8 cellular contexts compared by ENCODE assay signal in the genomic region with DNA sequence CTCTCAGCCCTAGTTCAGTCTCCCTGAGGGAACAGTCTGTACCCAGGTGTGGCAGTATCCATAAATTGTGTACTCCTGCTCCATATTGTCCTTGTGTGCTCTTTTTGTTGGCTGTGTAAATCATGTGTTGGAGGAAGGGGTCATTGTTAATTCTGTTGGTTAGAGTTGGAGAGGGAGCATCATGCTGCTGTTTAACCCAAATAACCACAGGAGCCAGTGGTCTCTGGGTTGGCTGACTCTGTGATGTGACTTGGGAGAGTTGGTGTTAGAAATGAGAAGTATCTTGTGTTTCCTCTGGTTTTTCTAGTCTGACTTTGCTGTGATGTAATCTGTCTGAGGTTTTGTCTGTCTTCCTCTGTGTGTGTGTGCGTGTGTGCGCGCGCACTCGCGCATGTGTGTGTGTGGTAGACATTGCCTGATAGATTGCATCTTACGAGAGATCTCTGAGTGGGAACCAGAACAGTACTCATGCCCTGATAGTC. TPM values are rescaled to one million over a fixed set of nuclear protein-coding genes. Genes with fewer than 3 reads are reported as not detected.
DNase-seq lines count a peak whose midpoint lies in the region; ATAC-seq lines count a peak whose summit lies in the region.

No MANE protein-coding gene starts in this region.

- peak; percentile 84 for ATAC-seq in GM21526 (IDR thresholded peaks at IDR 0.05; ENCODE audit: low FRiP score, unreplicated experiment)
- peak; percentile 57 for ATAC-seq in esophagus mucosa

- peak; percentile 97 for DNase-seq in CD1c-positive myeloid dendritic cell (ENCODE audit: extremely low spot score)
- DNase-seq in Kasumi-1 (lab: John Stamatoyannopoulos, UW): peak; percentile 97 to 98
- peak; percentile 53 for DNase-seq in activated CD8-positive, alpha-beta memory T cell treated with anti-CD3 and anti-CD28 coated beads, Interleukin-2, amount 50 U/mL, for 1 hour (ENCODE audit: extremely low read depth)
- peak; percentile 71 for DNase-seq in renal cortical epithelial cell (ENCODE audit: low read depth)
- no peak for DNase-seq in NCI-H187 treated with DMSO at 0.1 percent for 48 hours (lab: John Stamatoyannopoulos, UW)
- DNase-seq in NCI-H146 (lab: John Stamatoyannopoulos, UW): no peak

RNA-seq across cellular contexts. Expression of gene CTNND1, which starts 30.5 kb away (rescaled TPM):
- total RNA-seq in esophagus mucosa (323 TPM), renal cortical epithelial cell (157 and 260 TPM in 2 replicates)

RNA-seq across cellular contexts. Expression of gene BTBD18, which starts 40.5 kb away (rescaled TPM):
- not detected for total RNA-seq in esophagus mucosa
- total RNA-seq in renal cortical epithelial cell: not detected in 2 replicates

RNA-seq across cellular contexts. Expression of gene SELENOH, which starts 50.8 kb away (rescaled TPM):
- total RNA-seq in esophagus mucosa (120 TPM), renal cortical epithelial cell (48.1 and 94.8 TPM in 2 replicates)

Comparison
In these comparisons a context has a peak if more than half of its experiments do, and no peak if none do; other contexts are left out.
1. DNase-seq: peak in CD1c-positive myeloid dendritic cell (single experiment), Kasumi-1 (2 of 2), activated CD8-positive, alpha-beta memory T cell treated with anti-CD3 and anti-CD28 coated beads, Interleukin-2, amount 50 U/mL, for 1 hour (single experiment) and renal cortical epithelial cell (single experiment); none in NCI-H187 treated with DMSO at 0.1 percent for 48 hours (single experiment) and NCI-H146 (single experiment).